Comparison of ENCODE assay signal across 15 cellular contexts in genomic region chr20:3801299-3801698, GRCh38. TPM values are rescaled to one million over a fixed set of nuclear protein-coding genes. Genes with fewer than 3 reads are reported as not detected.
DNase-seq lines count a peak whose midpoint lies in the region; ATAC-seq and TF ChIP-seq lines count a peak whose summit lies in the region.
"Had no signal": no experiment of that assay in that cellular context is flagged by ENCODE, and none has a peak within 500 bp of the region (broad histone marks: within the 10 kb centered on the region; RNA-seq: fewer than 3 reads in every experiment).

No MANE protein-coding gene starts in this region.

- POLR2A ChIA-PET in T-cell (lab: Charles Lee): no interaction called here

- peaks cover 4% of the 10 kb centered on the region for H3K27me3 Mint-ChIP-seq in activated naive CD4-positive, alpha-beta T cell treated with anti-CD3 and anti-CD28 coated beads, Interleukin-2, amount 10 ng/mL, durations not matched to agents 7 days and 5 days
- H3K27me3 Mint-ChIP-seq in T-cell (no peaks in the 10 kb centered on the region), immature natural killer cell (ENCODE audit: low read depth in 3 of 3) (peaks cover 0 to 9% (median 3%) of the 10 kb centered on the region in 3 donors)

- H3K9me3 ChIP-seq in ascending aorta: peaks cover 0 to 2% of the 10 kb centered on the region in 2 donors

- ATAC-seq in T-cell (replicated peaks in 1 of 4): no peak
- ATAC-seq: GM12878 had no signal

- H3K9me3 Mint-ChIP-seq in activated naive CD4-positive, alpha-beta T cell treated with anti-CD3 and anti-CD28 coated beads, Interleukin-2, amount 10 ng/mL, durations not matched to agents 7 days and 5 days: no peaks in the 10 kb centered on the region
- no peaks in the 10 kb centered on the region for H3K9me3 Mint-ChIP-seq in T-cell
- no peaks in the 10 kb centered on the region for H3K9me3 Mint-ChIP-seq in immature natural killer cell
- H3K9me3 Mint-ChIP-seq: WTC11 had no signal

- CTCF ChIA-PET in activated naive CD4-positive, alpha-beta T cell treated with anti-CD3 and anti-CD28 coated beads, Interleukin-2, amount 10 ng/mL, durations not matched to agents 7 days and 5 days (lab: Charles Lee): interaction anchor here (0.6 kb wide), 1 partner anchor 84 kb away, joined by 3 read pairs; no protein-coding TSS in a partner anchor
- CTCF ChIA-PET in T-cell (lab: Charles Lee): interaction anchor here in 1 of 2 donors (0.6 kb wide), 1 partner anchor 9 kb away, joined by 3 read pairs; no protein-coding TSS in a partner anchor

- TF ChIP-seq CTCF in ascending aorta (IDR thresholded peaks at IDR 0.05): no peak

- DNase-seq in activated naive CD4-positive, alpha-beta T cell treated with anti-CD3 and anti-CD28 coated beads, Interleukin-2, amount 10 ng/mL, durations not matched to agents 7 days and 5 days: no peak
- no peak for DNase-seq in activated naive CD4-positive, alpha-beta T cell (lab: John Stamatoyannopoulos, UW)
- DNase-seq in T-cell (no peak), immature natural killer cell (no peak), ascending aorta (ENCODE audit: low spot score in 2 of 2) (no peak), HT-29 (ENCODE audit: low spot score) (no peak), DMS53 (lab: John Stamatoyannopoulos, UW) (no peak)
- DNase-seq: hippocampal formation, midbrain, NCI-H2081, NCI-H524 treated with DMSO at 0.1 percent for 48 hours, SHP77 had no signal

- intact Hi-C loops in ascending aorta (cut with DNase I): no loop called here

- peaks cover 14 to 24% of the 10 kb centered on the region in 2 donors for H3K4me1 ChIP-seq in ascending aorta

- H3K27me3 ChIP-seq in ascending aorta: no peaks in the 10 kb centered on the region

- H3K27ac Mint-ChIP-seq in activated naive CD4-positive, alpha-beta T cell treated with anti-CD3 and anti-CD28 coated beads, Interleukin-2, amount 10 ng/mL, durations not matched to agents 7 days and 5 days: peak overlapping the region; percentile 55
- H3K27ac Mint-ChIP-seq in T-cell (peak overlapping the region; percentile 99 to 100), immature natural killer cell (peak overlapping the region in 4 of 6 donors; percentile 34 to 78 (median 50))

- no peak overlapping the region for H3K4me3 Mint-ChIP-seq in activated naive CD4-positive, alpha-beta T cell treated with anti-CD3 and anti-CD28 coated beads, Interleukin-2, amount 10 ng/mL, durations not matched to agents 7 days and 5 days
- no peak overlapping the region for H3K4me3 Mint-ChIP-seq in T-cell
- H3K4me3 Mint-ChIP-seq in immature natural killer cell: no peak overlapping the region

- H3K36me3 ChIP-seq in ascending aorta: peaks cover 49 to 52% of the 10 kb centered on the region in 2 donors

- H3K4me3 ChIP-seq in ascending aorta: no peak overlapping the region
- H3K4me3 ChIP-seq: GM12878 had no signal

- peaks cover 80% of the 10 kb centered on the region for H3K4me1 Mint-ChIP-seq in activated naive CD4-positive, alpha-beta T cell treated with anti-CD3 and anti-CD28 coated beads, Interleukin-2, amount 10 ng/mL, durations not matched to agents 7 days and 5 days
- H3K4me1 Mint-ChIP-seq in T-cell (peaks cover 70 to 85% (median 77%) of the 10 kb centered on the region in 3 donors), immature natural killer cell (peaks cover 63 to 74% of the 10 kb centered on the region in 2 donors)

- H3K27ac ChIP-seq in temporal lobe (ENCODE audit: low read depth, low read length): peak overlapping the region; percentile 14
- no peak overlapping the region for H3K27ac ChIP-seq in ascending aorta

- H3K36me3 Mint-ChIP-seq in activated naive CD4-positive, alpha-beta T cell treated with anti-CD3 and anti-CD28 coated beads, Interleukin-2, amount 10 ng/mL, durations not matched to agents 7 days and 5 days: peaks cover 93% of the 10 kb centered on the region
- H3K36me3 Mint-ChIP-seq in T-cell (peaks cover 83% of the 10 kb centered on the region), immature natural killer cell (peaks cover 37 to 69% (median 38%) of the 10 kb centered on the region in 3 donors)

RNA-seq across cellular contexts. Expression of gene CDC25B, which starts 5.2 kb away (rescaled TPM):
- total RNA-seq in T-cell: 100 to 1,000 TPM; 216 to 409 (median 401) TPM
- polyA plus RNA-seq in immature natural killer cell: 10 to 100 TPM; 25.3 to 42.0 (median 29.0) TPM
- 6.6 TPM for total RNA-seq in temporal lobe
- 60.6 TPM for total RNA-seq in ascending aorta
- total RNA-seq in HT-29 (2014; rRNA removed; shearing (Covaris generic)): 71.1 and 71.6 TPM in 2 replicates

RNA-seq across cellular contexts. Expression of gene CENPB, which starts 14.8 kb away (rescaled TPM):
- 10 to 100 TPM; 37.0 to 79.0 (median 60.8) TPM for total RNA-seq in T-cell
- 1 to 10 TPM; 1.0 to 1.7 (median 1.1) TPM for polyA plus RNA-seq in immature natural killer cell
- 31.0 TPM for total RNA-seq in temporal lobe
- 173 TPM for total RNA-seq in ascending aorta
- total RNA-seq in HT-29 (2014; rRNA removed; shearing (Covaris generic)): 205 and 222 TPM in 2 replicates

RNA-seq across cellular contexts. Expression of gene AP5S1, which starts 19.0 kb away (rescaled TPM):
- 10 to 100 TPM; 11.5 to 17.3 (median 14.4) TPM for total RNA-seq in T-cell
- 10 to 100 TPM; 16.3 to 23.1 (median 17.4) TPM for polyA plus RNA-seq in immature natural killer cell
- 4.2 TPM for total RNA-seq in temporal lobe
- 38.5 TPM for total RNA-seq in ascending aorta
- 40.2 and 41.0 TPM in 2 replicates for total RNA-seq in HT-29 (2014; rRNA removed; shearing (Covaris generic))

RNA-seq across cellular contexts. Expression of gene SPEF1, which starts 20.1 kb away (rescaled TPM):
- total RNA-seq in T-cell (under 1 TPM in 1 of 5 donors, not detected in 4; 0.16 TPM), temporal lobe (0.98 TPM), ascending aorta (not detected)
- not detected for polyA plus RNA-seq in immature natural killer cell
- total RNA-seq in HT-29 (2014; rRNA removed; shearing (Covaris generic)): 0.81 and 0.92 TPM in 2 replicates
- total RNA-seq: GM12878 had no signal

RNA-seq across cellular contexts. Expression of gene ADISSP, which starts 33.7 kb away (rescaled TPM):
- total RNA-seq in T-cell (10 to 100 TPM; 16.2 to 28.7 (median 22.6) TPM), temporal lobe (19.9 TPM), ascending aorta (48.4 TPM)
- 10 to 100 TPM; 16.4 to 27.5 (median 16.6) TPM for polyA plus RNA-seq in immature natural killer cell
- total RNA-seq in HT-29 (2014; rRNA removed; shearing (Covaris generic)): 137 TPM in 2 replicates

Comparison
In these comparisons a context has a peak if more than half of its experiments do, and no peak if none do; other contexts are left out.
1. H3K27ac Mint-ChIP-seq: peak in every context shown above with its lines; median percentile 100 in T-cell; 55 in activated naive CD4-positive, alpha-beta T cell treated with anti-CD3 and anti-CD28 coated beads, Interleukin-2, amount 10 ng/mL, durations not matched to agents 7 days and 5 days; 50 in immature natural killer cell.